ENCODE assay signal across 1 cellular context in the genomic region with DNA sequence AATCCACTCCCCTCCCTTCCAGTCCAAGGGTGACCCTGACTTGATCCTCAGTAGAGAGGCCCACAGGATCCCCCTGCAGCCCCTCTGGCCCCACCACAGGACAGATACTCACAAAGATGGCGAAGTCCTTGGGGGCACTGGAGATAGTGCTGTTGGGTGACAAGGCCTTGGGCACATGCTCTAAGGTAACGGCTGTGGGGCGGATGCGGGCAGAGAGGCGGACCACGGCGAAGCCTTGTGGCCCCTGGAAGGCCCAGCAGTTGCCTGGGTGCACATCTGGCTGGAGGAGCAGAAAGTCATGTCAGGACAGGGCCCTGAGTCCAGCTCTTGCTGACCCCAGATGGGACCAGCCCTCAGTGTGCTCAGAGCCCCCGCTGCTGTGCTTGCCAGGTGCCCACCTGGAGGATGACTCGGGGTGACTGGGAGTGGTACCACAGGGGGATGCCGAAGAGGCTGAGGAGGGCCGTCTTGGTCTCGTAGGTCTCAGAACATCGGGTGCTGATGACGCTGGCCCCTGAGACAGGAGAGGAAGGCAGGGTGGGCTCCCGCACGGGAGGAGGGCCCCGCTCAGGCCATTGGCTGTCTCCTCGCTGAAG.
TF ChIP-seq lines count a peak whose summit lies in the region.

No MANE protein-coding gene starts in this region.

TF ChIP-seq in HEK293T, 16 proteins besides CTCF, POLR2A, EP300 and RAD21:
- TF ChIP-seq SP1 (IDR thresholded peaks at IDR 0.05) (no peak), TARDBP (IDR thresholded peaks at IDR 0.05) (no peak), ZNF384 (IDR thresholded peaks at IDR 0.05) (no peak), L3MBTL2 (conservative IDR thresholded peaks at IDR 0.05) (no peak), FOXM1 (IDR thresholded peaks at IDR 0.05; ENCODE audit: borderline replicate concordance) (no peak), ARNT (IDR thresholded peaks at IDR 0.05) (no peak), NFRKB (IDR thresholded peaks at IDR 0.05) (no peak), HDGF (IDR thresholded peaks at IDR 0.05; ENCODE audit: borderline replicate concordance) (no peak)
- TF ChIP-seq, protein P1, sequence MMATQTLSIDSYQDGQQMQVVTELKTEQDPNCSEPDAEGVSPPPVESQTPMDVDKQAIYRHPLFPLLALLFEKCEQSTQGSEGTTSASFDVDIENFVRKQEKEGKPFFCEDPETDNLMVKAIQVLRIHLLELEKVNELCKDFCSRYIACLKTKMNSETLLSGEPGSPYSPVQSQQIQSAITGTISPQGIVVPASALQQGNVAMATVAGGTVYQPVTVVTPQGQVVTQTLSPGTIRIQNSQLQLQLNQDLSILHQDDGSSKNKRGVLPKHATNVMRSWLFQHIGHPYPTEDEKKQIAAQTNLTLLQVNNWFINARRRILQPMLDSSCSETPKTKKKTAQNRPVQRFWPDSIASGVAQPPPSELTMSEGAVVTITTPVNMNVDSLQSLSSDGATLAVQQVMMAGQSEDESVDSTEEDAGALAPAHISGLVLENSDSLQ (IDR thresholded peaks at IDR 0.05), result no peak
